2 cellular contexts compared by ENCODE assay signal in the genomic region with DNA sequence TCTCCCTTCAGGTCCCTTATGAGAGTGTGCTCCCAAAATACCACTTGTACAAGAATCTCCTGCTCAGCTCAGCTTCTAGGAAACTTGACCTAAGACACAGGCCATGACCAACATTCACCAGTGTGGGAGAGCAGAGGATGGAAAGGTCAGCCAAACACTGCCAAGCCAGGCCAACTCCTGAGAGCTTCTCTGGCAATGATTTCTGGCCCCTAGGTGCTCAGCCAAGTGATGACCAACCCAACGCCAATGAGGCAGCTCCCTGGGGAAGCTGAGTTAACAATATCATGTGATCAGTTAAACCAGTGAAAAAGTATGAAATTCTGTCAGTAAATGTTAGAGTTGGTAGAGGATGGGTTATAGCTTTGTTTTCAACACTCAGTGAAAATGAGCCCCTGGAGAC.
TF ChIP-seq lines count a peak whose summit lies in the region.

No MANE protein-coding gene starts in this region.

TF ChIP-seq in GM23338, 12 proteins besides CTCF, POLR2A, EP300 and RAD21:
- TF ChIP-seq NANOG (IDR thresholded peaks at IDR 0.05; ENCODE audit: borderline replicate concordance) (no peak), JUNB (IDR thresholded peaks at IDR 0.05; ENCODE audit: unreplicated experiment) (no peak), CREB1 (CRISPR knock-in tag; IDR thresholded peaks at IDR 0.05; ENCODE audit: low read depth) (no peak), EZH2phosphoT487 (IDR thresholded peaks at IDR 0.05; ENCODE audit: unreplicated experiment) (no peak), ZNF114 (CRISPR knock-in tag; IDR thresholded peaks at IDR 0.05) (no peak), POLR2AphosphoS5 (IDR thresholded peaks at IDR 0.05; ENCODE audit: low read depth) (no peak)
- TF ChIP-seq, protein P1, sequence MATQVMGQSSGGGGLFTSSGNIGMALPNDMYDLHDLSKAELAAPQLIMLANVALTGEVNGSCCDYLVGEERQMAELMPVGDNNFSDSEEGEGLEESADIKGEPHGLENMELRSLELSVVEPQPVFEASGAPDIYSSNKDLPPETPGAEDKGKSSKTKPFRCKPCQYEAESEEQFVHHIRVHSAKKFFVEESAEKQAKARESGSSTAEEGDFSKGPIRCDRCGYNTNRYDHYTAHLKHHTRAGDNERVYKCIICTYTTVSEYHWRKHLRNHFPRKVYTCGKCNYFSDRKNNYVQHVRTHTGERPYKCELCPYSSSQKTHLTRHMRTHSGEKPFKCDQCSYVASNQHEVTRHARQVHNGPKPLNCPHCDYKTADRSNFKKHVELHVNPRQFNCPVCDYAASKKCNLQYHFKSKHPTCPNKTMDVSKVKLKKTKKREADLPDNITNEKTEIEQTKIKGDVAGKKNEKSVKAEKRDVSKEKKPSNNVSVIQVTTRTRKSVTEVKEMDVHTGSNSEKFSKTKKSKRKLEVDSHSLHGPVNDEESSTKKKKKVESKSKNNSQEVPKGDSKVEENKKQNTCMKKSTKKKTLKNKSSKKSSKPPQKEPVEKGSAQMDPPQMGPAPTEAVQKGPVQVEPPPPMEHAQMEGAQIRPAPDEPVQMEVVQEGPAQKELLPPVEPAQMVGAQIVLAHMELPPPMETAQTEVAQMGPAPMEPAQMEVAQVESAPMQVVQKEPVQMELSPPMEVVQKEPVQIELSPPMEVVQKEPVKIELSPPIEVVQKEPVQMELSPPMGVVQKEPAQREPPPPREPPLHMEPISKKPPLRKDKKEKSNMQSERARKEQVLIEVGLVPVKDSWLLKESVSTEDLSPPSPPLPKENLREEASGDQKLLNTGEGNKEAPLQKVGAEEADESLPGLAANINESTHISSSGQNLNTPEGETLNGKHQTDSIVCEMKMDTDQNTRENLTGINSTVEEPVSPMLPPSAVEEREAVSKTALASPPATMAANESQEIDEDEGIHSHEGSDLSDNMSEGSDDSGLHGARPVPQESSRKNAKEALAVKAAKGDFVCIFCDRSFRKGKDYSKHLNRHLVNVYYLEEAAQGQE (IDR thresholded peaks at IDR 0.05; ENCODE audit: unreplicated experiment), result no peak
- TF ChIP-seq, protein P2, sequence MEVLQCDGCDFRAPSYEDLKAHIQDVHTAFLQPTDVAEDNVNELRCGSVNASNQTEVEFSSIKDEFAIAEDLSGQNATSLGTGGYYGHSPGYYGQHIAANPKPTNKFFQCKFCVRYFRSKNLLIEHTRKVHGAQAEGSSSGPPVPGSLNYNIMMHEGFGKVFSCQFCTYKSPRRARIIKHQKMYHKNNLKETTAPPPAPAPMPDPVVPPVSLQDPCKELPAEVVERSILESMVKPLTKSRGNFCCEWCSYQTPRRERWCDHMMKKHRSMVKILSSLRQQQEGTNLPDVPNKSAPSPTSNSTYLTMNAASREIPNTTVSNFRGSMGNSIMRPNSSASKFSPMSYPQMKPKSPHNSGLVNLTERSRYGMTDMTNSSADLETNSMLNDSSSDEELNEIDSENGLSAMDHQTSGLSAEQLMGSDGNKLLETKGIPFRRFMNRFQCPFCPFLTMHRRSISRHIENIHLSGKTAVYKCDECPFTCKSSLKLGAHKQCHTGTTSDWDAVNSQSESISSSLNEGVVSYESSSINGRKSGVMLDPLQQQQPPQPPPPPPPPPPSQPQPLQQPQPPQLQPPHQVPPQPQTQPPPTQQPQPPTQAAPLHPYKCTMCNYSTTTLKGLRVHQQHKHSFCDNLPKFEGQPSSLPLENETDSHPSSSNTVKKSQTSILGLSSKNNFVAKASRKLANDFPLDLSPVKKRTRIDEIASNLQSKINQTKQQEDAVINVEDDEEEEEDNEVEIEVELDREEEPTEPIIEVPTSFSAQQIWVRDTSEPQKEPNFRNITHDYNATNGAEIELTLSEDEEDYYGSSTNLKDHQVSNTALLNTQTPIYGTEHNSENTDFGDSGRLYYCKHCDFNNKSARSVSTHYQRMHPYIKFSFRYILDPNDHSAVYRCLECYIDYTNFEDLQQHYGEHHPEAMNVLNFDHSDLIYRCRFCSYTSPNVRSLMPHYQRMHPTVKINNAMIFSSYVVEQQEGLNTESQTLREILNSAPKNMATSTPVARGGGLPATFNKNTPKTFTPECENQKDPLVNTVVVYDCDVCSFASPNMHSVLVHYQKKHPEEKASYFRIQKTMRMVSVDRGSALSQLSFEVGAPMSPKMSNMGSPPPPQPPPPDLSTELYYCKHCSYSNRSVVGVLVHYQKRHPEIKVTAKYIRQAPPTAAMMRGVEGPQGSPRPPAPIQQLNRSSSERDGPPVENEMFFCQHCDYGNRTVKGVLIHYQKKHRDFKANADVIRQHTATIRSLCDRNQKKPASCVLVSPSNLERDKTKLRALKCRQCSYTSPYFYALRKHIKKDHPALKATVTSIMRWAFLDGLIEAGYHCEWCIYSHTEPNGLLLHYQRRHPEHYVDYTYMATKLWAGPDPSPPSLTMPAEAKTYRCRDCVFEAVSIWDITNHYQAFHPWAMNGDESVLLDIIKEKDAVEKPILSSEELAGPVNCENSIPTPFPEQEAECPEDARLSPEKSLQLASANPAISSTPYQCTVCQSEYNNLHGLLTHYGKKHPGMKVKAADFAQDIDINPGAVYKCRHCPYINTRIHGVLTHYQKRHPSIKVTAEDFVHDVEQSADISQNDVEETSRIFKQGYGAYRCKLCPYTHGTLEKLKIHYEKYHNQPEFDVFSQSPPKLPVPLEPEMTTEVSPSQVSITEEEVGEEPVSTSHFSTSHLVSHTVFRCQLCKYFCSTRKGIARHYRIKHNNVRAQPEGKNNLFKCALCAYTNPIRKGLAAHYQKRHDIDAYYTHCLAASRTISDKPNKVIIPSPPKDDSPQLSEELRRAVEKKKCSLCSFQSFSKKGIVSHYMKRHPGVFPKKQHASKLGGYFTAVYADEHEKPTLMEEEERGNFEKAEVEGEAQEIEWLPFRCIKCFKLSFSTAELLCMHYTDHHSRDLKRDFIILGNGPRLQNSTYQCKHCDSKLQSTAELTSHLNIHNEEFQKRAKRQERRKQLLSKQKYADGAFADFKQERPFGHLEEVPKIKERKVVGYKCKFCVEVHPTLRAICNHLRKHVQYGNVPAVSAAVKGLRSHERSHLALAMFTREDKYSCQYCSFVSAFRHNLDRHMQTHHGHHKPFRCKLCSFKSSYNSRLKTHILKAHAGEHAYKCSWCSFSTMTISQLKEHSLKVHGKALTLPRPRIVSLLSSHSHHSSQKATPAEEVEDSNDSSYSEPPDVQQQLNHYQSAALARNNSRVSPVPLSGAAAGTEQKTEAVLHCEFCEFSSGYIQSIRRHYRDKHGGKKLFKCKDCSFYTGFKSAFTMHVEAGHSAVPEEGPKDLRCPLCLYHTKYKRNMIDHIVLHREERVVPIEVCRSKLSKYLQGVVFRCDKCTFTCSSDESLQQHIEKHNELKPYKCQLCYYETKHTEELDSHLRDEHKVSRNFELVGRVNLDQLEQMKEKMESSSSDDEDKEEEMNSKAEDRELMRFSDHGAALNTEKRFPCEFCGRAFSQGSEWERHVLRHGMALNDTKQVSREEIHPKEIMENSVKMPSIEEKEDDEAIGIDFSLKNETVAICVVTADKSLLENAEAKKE (CRISPR knock-in tag; IDR thresholded peaks at IDR 0.05), result no peak

TF ChIP-seq in H1, 55 proteins besides CTCF, POLR2A, EP300 and RAD21:
- TF ChIP-seq EGR1 (IDR thresholded peaks at IDR 0.05; ENCODE audit: borderline replicate concordance, low read depth, low read length) (no peak), TBP (IDR thresholded peaks at IDR 0.05; ENCODE audit: low read depth, low read length) (no peak), ASH2L (IDR thresholded peaks at IDR 0.05; ENCODE audit: low read length) (no peak), RBBP5 (IDR thresholded peaks at IDR 0.05; ENCODE audit: borderline replicate concordance, low read depth, low read length) (no peak), TCF12 (IDR thresholded peaks at IDR 0.05; ENCODE audit: low read depth, low read length) (no peak), JUN (IDR thresholded peaks at IDR 0.05; ENCODE audit: low read depth, low read length) (no peak), SP4 (IDR thresholded peaks at IDR 0.05; ENCODE audit: low read length) (no peak), CHD1 (IDR thresholded peaks at IDR 0.05; ENCODE audit: low read depth, low read length) (no peak), RNF2 (IDR thresholded peaks at IDR 0.05; ENCODE audit: borderline replicate concordance, low read depth, low read length, missing control alignments, poor library complexity, severe bottlenecking) (no peak), CEBPB (IDR thresholded peaks at IDR 0.05; ENCODE audit: low read depth, low read length) (no peak), KDM1A (IDR thresholded peaks at IDR 0.05; ENCODE audit: borderline replicate concordance, low read length) (no peak), JUND (IDR thresholded peaks at IDR 0.05; ENCODE audit: low read length) (no peak), SP2 (IDR thresholded peaks at IDR 0.05; ENCODE audit: low read length) (no peak), RFX5 (IDR thresholded peaks at IDR 0.05; ENCODE audit: borderline replicate concordance, low read depth, low read length) (no peak), KDM4A (IDR thresholded peaks at IDR 0.05; ENCODE audit: low read depth, low read length, severe bottlenecking) (no peak)
- TF ChIP-seq, protein P3, sequence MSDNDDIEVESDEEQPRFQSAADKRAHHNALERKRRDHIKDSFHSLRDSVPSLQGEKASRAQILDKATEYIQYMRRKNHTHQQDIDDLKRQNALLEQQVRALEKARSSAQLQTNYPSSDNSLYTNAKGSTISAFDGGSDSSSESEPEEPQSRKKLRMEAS (IDR thresholded peaks at IDR 0.05), result no peak
- TF ChIP-seq, protein P4, sequence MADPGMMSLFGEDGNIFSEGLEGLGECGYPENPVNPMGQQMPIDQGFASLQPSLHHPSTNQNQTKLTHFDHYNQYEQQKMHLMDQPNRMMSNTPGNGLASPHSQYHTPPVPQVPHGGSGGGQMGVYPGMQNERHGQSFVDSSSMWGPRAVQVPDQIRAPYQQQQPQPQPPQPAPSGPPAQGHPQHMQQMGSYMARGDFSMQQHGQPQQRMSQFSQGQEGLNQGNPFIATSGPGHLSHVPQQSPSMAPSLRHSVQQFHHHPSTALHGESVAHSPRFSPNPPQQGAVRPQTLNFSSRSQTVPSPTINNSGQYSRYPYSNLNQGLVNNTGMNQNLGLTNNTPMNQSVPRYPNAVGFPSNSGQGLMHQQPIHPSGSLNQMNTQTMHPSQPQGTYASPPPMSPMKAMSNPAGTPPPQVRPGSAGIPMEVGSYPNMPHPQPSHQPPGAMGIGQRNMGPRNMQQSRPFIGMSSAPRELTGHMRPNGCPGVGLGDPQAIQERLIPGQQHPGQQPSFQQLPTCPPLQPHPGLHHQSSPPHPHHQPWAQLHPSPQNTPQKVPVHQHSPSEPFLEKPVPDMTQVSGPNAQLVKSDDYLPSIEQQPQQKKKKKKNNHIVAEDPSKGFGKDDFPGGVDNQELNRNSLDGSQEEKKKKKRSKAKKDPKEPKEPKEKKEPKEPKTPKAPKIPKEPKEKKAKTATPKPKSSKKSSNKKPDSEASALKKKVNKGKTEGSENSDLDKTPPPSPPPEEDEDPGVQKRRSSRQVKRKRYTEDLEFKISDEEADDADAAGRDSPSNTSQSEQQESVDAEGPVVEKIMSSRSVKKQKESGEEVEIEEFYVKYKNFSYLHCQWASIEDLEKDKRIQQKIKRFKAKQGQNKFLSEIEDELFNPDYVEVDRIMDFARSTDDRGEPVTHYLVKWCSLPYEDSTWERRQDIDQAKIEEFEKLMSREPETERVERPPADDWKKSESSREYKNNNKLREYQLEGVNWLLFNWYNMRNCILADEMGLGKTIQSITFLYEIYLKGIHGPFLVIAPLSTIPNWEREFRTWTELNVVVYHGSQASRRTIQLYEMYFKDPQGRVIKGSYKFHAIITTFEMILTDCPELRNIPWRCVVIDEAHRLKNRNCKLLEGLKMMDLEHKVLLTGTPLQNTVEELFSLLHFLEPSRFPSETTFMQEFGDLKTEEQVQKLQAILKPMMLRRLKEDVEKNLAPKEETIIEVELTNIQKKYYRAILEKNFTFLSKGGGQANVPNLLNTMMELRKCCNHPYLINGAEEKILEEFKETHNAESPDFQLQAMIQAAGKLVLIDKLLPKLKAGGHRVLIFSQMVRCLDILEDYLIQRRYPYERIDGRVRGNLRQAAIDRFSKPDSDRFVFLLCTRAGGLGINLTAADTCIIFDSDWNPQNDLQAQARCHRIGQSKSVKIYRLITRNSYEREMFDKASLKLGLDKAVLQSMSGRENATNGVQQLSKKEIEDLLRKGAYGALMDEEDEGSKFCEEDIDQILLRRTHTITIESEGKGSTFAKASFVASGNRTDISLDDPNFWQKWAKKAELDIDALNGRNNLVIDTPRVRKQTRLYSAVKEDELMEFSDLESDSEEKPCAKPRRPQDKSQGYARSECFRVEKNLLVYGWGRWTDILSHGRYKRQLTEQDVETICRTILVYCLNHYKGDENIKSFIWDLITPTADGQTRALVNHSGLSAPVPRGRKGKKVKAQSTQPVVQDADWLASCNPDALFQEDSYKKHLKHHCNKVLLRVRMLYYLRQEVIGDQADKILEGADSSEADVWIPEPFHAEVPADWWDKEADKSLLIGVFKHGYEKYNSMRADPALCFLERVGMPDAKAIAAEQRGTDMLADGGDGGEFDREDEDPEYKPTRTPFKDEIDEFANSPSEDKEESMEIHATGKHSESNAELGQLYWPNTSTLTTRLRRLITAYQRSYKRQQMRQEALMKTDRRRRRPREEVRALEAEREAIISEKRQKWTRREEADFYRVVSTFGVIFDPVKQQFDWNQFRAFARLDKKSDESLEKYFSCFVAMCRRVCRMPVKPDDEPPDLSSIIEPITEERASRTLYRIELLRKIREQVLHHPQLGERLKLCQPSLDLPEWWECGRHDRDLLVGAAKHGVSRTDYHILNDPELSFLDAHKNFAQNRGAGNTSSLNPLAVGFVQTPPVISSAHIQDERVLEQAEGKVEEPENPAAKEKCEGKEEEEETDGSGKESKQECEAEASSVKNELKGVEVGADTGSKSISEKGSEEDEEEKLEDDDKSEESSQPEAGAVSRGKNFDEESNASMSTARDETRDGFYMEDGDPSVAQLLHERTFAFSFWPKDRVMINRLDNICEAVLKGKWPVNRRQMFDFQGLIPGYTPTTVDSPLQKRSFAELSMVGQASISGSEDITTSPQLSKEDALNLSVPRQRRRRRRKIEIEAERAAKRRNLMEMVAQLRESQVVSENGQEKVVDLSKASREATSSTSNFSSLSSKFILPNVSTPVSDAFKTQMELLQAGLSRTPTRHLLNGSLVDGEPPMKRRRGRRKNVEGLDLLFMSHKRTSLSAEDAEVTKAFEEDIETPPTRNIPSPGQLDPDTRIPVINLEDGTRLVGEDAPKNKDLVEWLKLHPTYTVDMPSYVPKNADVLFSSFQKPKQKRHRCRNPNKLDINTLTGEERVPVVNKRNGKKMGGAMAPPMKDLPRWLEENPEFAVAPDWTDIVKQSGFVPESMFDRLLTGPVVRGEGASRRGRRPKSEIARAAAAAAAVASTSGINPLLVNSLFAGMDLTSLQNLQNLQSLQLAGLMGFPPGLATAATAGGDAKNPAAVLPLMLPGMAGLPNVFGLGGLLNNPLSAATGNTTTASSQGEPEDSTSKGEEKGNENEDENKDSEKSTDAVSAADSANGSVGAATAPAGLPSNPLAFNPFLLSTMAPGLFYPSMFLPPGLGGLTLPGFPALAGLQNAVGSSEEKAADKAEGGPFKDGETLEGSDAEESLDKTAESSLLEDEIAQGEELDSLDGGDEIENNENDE (IDR thresholded peaks at IDR 0.05; ENCODE audit: insufficient replicate concordance, low read length), result no peak
